Comparison of ENCODE assay signal across 11 cellular contexts in the genomic region with DNA sequence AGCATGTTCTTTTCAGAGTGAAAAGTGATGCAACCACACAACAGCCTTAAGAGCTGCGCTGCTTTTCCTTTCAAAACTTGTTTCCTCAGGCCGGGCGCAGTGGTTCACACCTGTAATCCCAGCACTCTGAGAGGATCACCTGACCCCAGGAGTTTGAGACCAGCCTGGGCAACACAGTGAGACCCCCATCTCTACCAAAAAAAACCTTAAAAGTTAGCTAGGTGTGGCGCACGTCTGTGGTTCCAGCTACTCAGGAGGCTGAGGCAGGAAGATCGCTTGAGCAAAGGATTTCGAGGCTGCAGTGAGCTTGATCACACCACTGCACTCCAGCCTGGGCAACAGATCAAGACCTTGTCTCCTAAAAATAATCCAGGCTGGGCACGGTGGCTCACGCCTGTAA. TPM values are rescaled to one million over a fixed set of nuclear protein-coding genes. Genes with fewer than 3 reads are reported as not detected.
A peak's percentile ranks its signal among the peaks of the same experiment; 100 is the strongest.
DNase-seq lines count a peak whose midpoint lies in the region; ATAC-seq and TF ChIP-seq lines count a peak whose summit lies in the region.
"Had no signal": no experiment of that assay in that cellular context is flagged by ENCODE, and none has a peak within 500 bp of the region (broad histone marks: within the 10 kb centered on the region; RNA-seq: fewer than 3 reads in every experiment).

No MANE protein-coding gene starts in this region.

- H4K20me1 ChIP-seq in GM23248 (ENCODE audit: insufficient read depth): no peaks in the 10 kb centered on the region

- peaks cover 0 to 2% (median 0%) of the 10 kb centered on the region in 3 donors for H3K27me3 Mint-ChIP-seq in CD14-positive monocyte (ENCODE audit: low read depth in 3 of 3)
- H3K27me3 Mint-ChIP-seq in activated CD8-positive, alpha-beta T cell treated with anti-CD3 and anti-CD28 coated beads for 36 hours: no peaks in the 10 kb centered on the region
- no peaks in the 10 kb centered on the region for H3K27me3 Mint-ChIP-seq in naive thymus-derived CD4-positive, alpha-beta T cell

- no peak for ATAC-seq in activated CD8-positive, alpha-beta T cell treated with anti-CD3 and anti-CD28 coated beads for 36 hours
- ATAC-seq in naive thymus-derived CD4-positive, alpha-beta T cell: no peak

- peaks cover 20% of the 10 kb centered on the region; the same call in 1 of the 2 replicates for H3K36me3 ChIP-seq in GM23248 (ENCODE audit: low read depth)
- peaks cover 13 to 50% (median 16%) of the 10 kb centered on the region in 3 experiments for H3K36me3 ChIP-seq in naive thymus-derived CD4-positive, alpha-beta T cell (ENCODE audit: control insufficient read depth in 2 of 3, insufficient read depth in 3 of 3, low read length in 3 of 3)

- no peak overlapping the region for H3K27ac ChIP-seq in GM23248
- H3K27ac ChIP-seq in naive thymus-derived CD4-positive, alpha-beta T cell (ENCODE audit: low read depth, low read length): no peak overlapping the region
- H3K27ac ChIP-seq: thoracic aorta had no signal

- CTCF ChIA-PET in activated CD8-positive, alpha-beta T cell treated with anti-CD3 and anti-CD28 coated beads for 36 hours (lab: Charles Lee): interaction anchor here (0.7 to 7.5 kb wide), 7 partner anchors 9 to 204 kb away, joined by 3 to 67 read pairs (median 3); no protein-coding TSS in a partner anchor
- CTCF ChIA-PET in naive thymus-derived CD4-positive, alpha-beta T cell (lab: Charles Lee): interaction anchor here (0.8 to 1.7 kb wide), 3 partner anchors 19 to 52 kb away, joined by 3 to 6 read pairs (median 5); no protein-coding TSS in a partner anchor

- no peaks in the 10 kb centered on the region for H3K27me3 ChIP-seq in GM23248 (replicated peaks; ENCODE audit: insufficient read depth)
- H3K27me3 ChIP-seq in naive thymus-derived CD4-positive, alpha-beta T cell (ENCODE audit: control insufficient read depth in 2 of 2, insufficient read depth in 2 of 2, low read length in 2 of 2): no peaks in the 10 kb centered on the region

- peak overlapping the region; percentile 98 for H3K4me2 ChIP-seq in GM23248 (ENCODE audit: unreplicated experiment)

- no peak overlapping the region for H3K9ac ChIP-seq in GM23248

- H3K4me1 Mint-ChIP-seq in CD14-positive monocyte: peaks cover 45% of the 10 kb centered on the region
- H3K4me1 Mint-ChIP-seq in activated CD8-positive, alpha-beta T cell treated with anti-CD3 and anti-CD28 coated beads for 36 hours (ENCODE audit: low read depth): peaks cover 26% of the 10 kb centered on the region
- H3K4me1 Mint-ChIP-seq in naive thymus-derived CD4-positive, alpha-beta T cell: peaks cover 12 to 36% (median 25%) of the 10 kb centered on the region in 7 donors

- H3F3A ChIP-seq in GM23248 (ENCODE audit: insufficient read depth): peaks cover 11% of the 10 kb centered on the region; the same call in 1 of the 2 replicates

- 91 to 93% methylated on average over 9 of the region's 9 CpGs for WGBS in GM23248 (ENCODE audit: low coverage in 1 of 2, low lambda C conversion rate in 2 of 2, missing lambda C conversion rate in 2 of 2), 2 experiments

- H3K79me2 ChIP-seq in GM23248 (ENCODE audit: insufficient read depth): peaks cover 62% of the 10 kb centered on the region

- H3K4me3 ChIP-seq in GM23248: 0 out of 2 replicates have a peak overlapping the region, but pooled peaks have one; percentile 85
- no peak overlapping the region for H3K4me3 ChIP-seq in naive thymus-derived CD4-positive, alpha-beta T cell (ENCODE audit: low read length)

- H3K9me2 ChIP-seq in GM23248 (ENCODE audit: insufficient read depth): no peaks in the 10 kb centered on the region

- H3K36me3 Mint-ChIP-seq in CD14-positive monocyte: peaks cover 36 to 46% of the 10 kb centered on the region in 2 donors
- peaks cover 29% of the 10 kb centered on the region for H3K36me3 Mint-ChIP-seq in activated CD8-positive, alpha-beta T cell treated with anti-CD3 and anti-CD28 coated beads for 36 hours (ENCODE audit: low read depth)
- H3K36me3 Mint-ChIP-seq in naive thymus-derived CD4-positive, alpha-beta T cell: peaks cover 6 to 16% (median 9%) of the 10 kb centered on the region in 5 donors

- H3K4me3 Mint-ChIP-seq in CD14-positive monocyte: peak overlapping the region in 1 of 2 donors; percentile 16
- peak overlapping the region; percentile 50 for H3K4me3 Mint-ChIP-seq in activated CD8-positive, alpha-beta T cell treated with anti-CD3 and anti-CD28 coated beads for 36 hours
- H3K4me3 Mint-ChIP-seq in naive thymus-derived CD4-positive, alpha-beta T cell: peak overlapping the region; percentile 42 to 94 (median 58)

- intact Hi-C loops in CD14-positive monocyte (cut with micrococcal nuclease): loop anchor here (5.0 to 10.0 kb wide), 3 partner anchors 71 to 161 kb away; a partner anchor contains a TSS
- intact Hi-C loops in activated CD8-positive, alpha-beta T cell treated with anti-CD3 and anti-CD28 coated beads for 36 hours (cut with micrococcal nuclease): loop anchor here (5.0 kb wide), 1 partner anchor 66 kb away; no protein-coding TSS in a partner anchor
- intact Hi-C loops in naive thymus-derived CD4-positive, alpha-beta T cell (cut with micrococcal nuclease): no loop called here

- H3K27ac Mint-ChIP-seq in CD14-positive monocyte: peak overlapping the region in 6 of 7 donors; percentile 30 to 97 (median 80)
- H3K27ac Mint-ChIP-seq in activated CD8-positive, alpha-beta T cell treated with anti-CD3 and anti-CD28 coated beads for 36 hours: peak overlapping the region; percentile 42
- peak overlapping the region in 5 of 9 donors; percentile 36 to 67 (median 51) for H3K27ac Mint-ChIP-seq in naive thymus-derived CD4-positive, alpha-beta T cell

- no peak for TF ChIP-seq CTCF in CD14-positive monocyte (IDR thresholded peaks at IDR 0.05)
- TF ChIP-seq CTCF in activated CD8-positive, alpha-beta T cell treated with anti-CD3 and anti-CD28 coated beads for 36 hours (IDR thresholded peaks at IDR 0.05): no peak

- H3K9me3 ChIP-seq in GM23248 (ENCODE audit: low read depth): no peaks in the 10 kb centered on the region
- H3K9me3 ChIP-seq in naive thymus-derived CD4-positive, alpha-beta T cell (ENCODE audit: control insufficient read depth in 2 of 3, low read length in 3 of 3): no peaks in the 10 kb centered on the region
- H3K9me3 ChIP-seq: thoracic aorta had no signal

- no peaks in the 10 kb centered on the region for H3K4me1 ChIP-seq in GM23248 (ENCODE audit: insufficient read depth)
- H3K4me1 ChIP-seq in naive thymus-derived CD4-positive, alpha-beta T cell (ENCODE audit: control insufficient read depth in 2 of 2, insufficient read depth in 2 of 2, low read length in 2 of 2): peaks cover 14 to 20% of the 10 kb centered on the region in 2 donors

- POLR2A ChIA-PET in activated CD8-positive, alpha-beta T cell treated with anti-CD3 and anti-CD28 coated beads for 36 hours (lab: Charles Lee): interaction anchor here (1.1 to 1.4 kb wide), 4 partner anchors 49 to 203 kb away, joined by 3 read pairs; no protein-coding TSS in a partner anchor
- POLR2A ChIA-PET in naive thymus-derived CD4-positive, alpha-beta T cell (lab: Charles Lee): interaction anchor here (0.5 to 1.3 kb wide), 4 partner anchors 13 to 97 kb away, joined by 3 to 4 read pairs (median 4); partner anchors contain the start of gene GET4

- H2AFZ ChIP-seq in GM23248: no peak overlapping the region

- no peak for DNase-seq in CD14-positive monocyte (ENCODE audit: low spot score)
- DNase-seq in GM23248: no peak
- no peak for DNase-seq in activated CD8-positive, alpha-beta T cell treated with anti-CD3 and anti-CD28 coated beads for 36 hours
- no peak for DNase-seq in naive thymus-derived CD4-positive, alpha-beta T cell
- DNase-seq in NCI-H1092 (lab: John Stamatoyannopoulos, UW): no peak
- no peak for DNase-seq in cortex of kidney (lab: John Stamatoyannopoulos, UW)
- no peak for DNase-seq in stimulated activated CD8-positive, alpha-beta memory T cell treated with anti-CD3 and anti-CD28 coated beads, Interleukin-4, amount 100 ng/mL, for 48 hours
- DNase-seq in occipital lobe (lab: John Stamatoyannopoulos, UW): no peak
- DNase-seq: activated gamma-delta T cell, dermis blood vessel endothelial cell had no signal

- peaks cover 0 to 1% (median 0%) of the 10 kb centered on the region in 7 donors for H3K9me3 Mint-ChIP-seq in CD14-positive monocyte
- no peaks in the 10 kb centered on the region for H3K9me3 Mint-ChIP-seq in activated CD8-positive, alpha-beta T cell treated with anti-CD3 and anti-CD28 coated beads for 36 hours
- H3K9me3 Mint-ChIP-seq in naive thymus-derived CD4-positive, alpha-beta T cell: peaks cover 0 to 5% (median 0%) of the 10 kb centered on the region in 11 donors

- in situ Hi-C loops in GM23248 (cut with MboI): no loop called here

RNA-seq across cellular contexts. Expression of gene COX19, which starts 2.0 kb away (rescaled TPM):
- polyA plus RNA-seq in CD14-positive monocyte (1 to 10 TPM; 7.4 to 7.6 TPM), GM23248 (2016; fragmentation: Nextera tagmentation; extraction: Ambion mirVana) (9.5 and 9.9 TPM in 2 replicates)
- 5.5 and 5.6 TPM in 2 replicates for total RNA-seq in GM23248 (2014; rRNA removed; shearing (Covaris generic))
- 10 to 100 TPM; 15.5 to 18.0 TPM for total RNA-seq in activated CD8-positive, alpha-beta T cell treated with anti-CD3 and anti-CD28 coated beads for 36 hours
- total RNA-seq in naive thymus-derived CD4-positive, alpha-beta T cell: 10 to 100 TPM; 18.3 to 48.2 (median 46.1) TPM
- polyA plus RNA-seq in naive thymus-derived CD4-positive, alpha-beta T cell: 10 to 100 TPM; 26.7 to 28.1 TPM
- total RNA-seq in occipital lobe: 16.4 TPM

RNA-seq across cellular contexts. Expression of gene CYP2W1, which starts 9.7 kb away (rescaled TPM):
- polyA plus RNA-seq in CD14-positive monocyte: not detected
- not detected in 2 replicates for total RNA-seq in GM23248 (2014; rRNA removed; shearing (Covaris generic))
- not detected in 2 replicates for polyA plus RNA-seq in GM23248 (2016; fragmentation: Nextera tagmentation; extraction: Ambion mirVana)
- not detected for total RNA-seq in activated CD8-positive, alpha-beta T cell treated with anti-CD3 and anti-CD28 coated beads for 36 hours
- not detected for total RNA-seq in naive thymus-derived CD4-positive, alpha-beta T cell
- not detected for polyA plus RNA-seq in naive thymus-derived CD4-positive, alpha-beta T cell
- not detected for total RNA-seq in occipital lobe
- total RNA-seq: dermis blood vessel endothelial cell, thoracic aorta had no signal

RNA-seq across cellular contexts. Expression of gene ADAP1, which starts 18.8 kb away (rescaled TPM):
- polyA plus RNA-seq in CD14-positive monocyte: 10 to 100 TPM; 49.1 to 72.2 TPM
- total RNA-seq in GM23248 (2014; rRNA removed; shearing (Covaris generic)): 0.38 and 1.1 TPM in 2 replicates
- 0.24 and 0.51 TPM in 2 replicates for polyA plus RNA-seq in GM23248 (2016; fragmentation: Nextera tagmentation; extraction: Ambion mirVana)
- 10 to 100 TPM; 34.6 to 40.9 TPM for total RNA-seq in activated CD8-positive, alpha-beta T cell treated with anti-CD3 and anti-CD28 coated beads for 36 hours
- 10 to 100 TPM in 3 of 5 experiments, 1 to 10 TPM in 2; 5.0 to 68.6 (median 17.3) TPM for total RNA-seq in naive thymus-derived CD4-positive, alpha-beta T cell
- 1 to 10 TPM; 3.8 to 5.5 TPM for polyA plus RNA-seq in naive thymus-derived CD4-positive, alpha-beta T cell
- total RNA-seq in occipital lobe: 32.0 TPM

Comparison
In these comparisons a context has a peak if more than half of its experiments do, and no peak if none do; other contexts are left out.
1. intact Hi-C loops: an anchor here in CD14-positive monocyte (5.0 to 10.0 kb wide) and activated CD8-positive, alpha-beta T cell treated with anti-CD3 and anti-CD28 coated beads for 36 hours (5.0 kb wide); none called in naive thymus-derived CD4-positive, alpha-beta T cell.